12 cellular contexts compared by ENCODE assay signal in genomic region chr17:9273334-9274118, GRCh38.
DNase-seq lines count a peak whose midpoint lies in the region; ATAC-seq and TF ChIP-seq lines count a peak whose summit lies in the region.
"Had no signal": no experiment of that assay in that cellular context is flagged by ENCODE, and none has a peak within 500 bp of the region (broad histone marks: within the 10 kb centered on the region; RNA-seq: fewer than 3 reads in every experiment).

No MANE protein-coding gene starts in this region.

- H3K4me1 ChIP-seq in gastroesophageal sphincter: peaks cover 0 to 38% (median 4%) of the 10 kb centered on the region in 3 donors
- H3K4me1 ChIP-seq in smooth muscle cell (ENCODE audit: low read depth): no peaks in the 10 kb centered on the region
- H3K4me1 ChIP-seq: psoas muscle had no signal

- H3K27me3 ChIP-seq in gastroesophageal sphincter (no peaks in the 10 kb centered on the region), smooth muscle cell (ENCODE audit: low read depth) (no peaks in the 10 kb centered on the region)

- peaks cover 2% of the 10 kb centered on the region for H3K36me3 Mint-ChIP-seq in activated CD8-positive, alpha-beta memory T cell treated with anti-CD3 and anti-CD28 coated beads, Interleukin-2, amount 10 ng/mL, durations not matched to agents 7 days and 5 days

- TF ChIP-seq POLR2A in gastroesophageal sphincter (IDR thresholded peaks at IDR 0.05): no peak

- peak overlapping the region in 3 of 4 donors; percentile 29 to 83 (median 61) for H3K27ac ChIP-seq in gastroesophageal sphincter
- peak overlapping the region; percentile 5 for H3K27ac ChIP-seq in smooth muscle cell (ENCODE audit: low read depth)
- H3K27ac ChIP-seq: psoas muscle had no signal

- peaks cover 13% of the 10 kb centered on the region for H3K4me1 Mint-ChIP-seq in activated CD8-positive, alpha-beta memory T cell treated with anti-CD3 and anti-CD28 coated beads, Interleukin-2, amount 10 ng/mL, durations not matched to agents 7 days and 5 days

- H3K79me2 ChIP-seq in smooth muscle cell (ENCODE audit: low read depth): no peaks in the 10 kb centered on the region

- no peak overlapping the region for H3K9ac ChIP-seq in smooth muscle cell (ENCODE audit: low read depth)

- no peak overlapping the region for H3K4me2 ChIP-seq in smooth muscle cell

- H3K4me3 Mint-ChIP-seq in activated CD8-positive, alpha-beta memory T cell treated with anti-CD3 and anti-CD28 coated beads, Interleukin-2, amount 10 ng/mL, durations not matched to agents 7 days and 5 days: no peak overlapping the region

- TF ChIP-seq CTCF in gastroesophageal sphincter (IDR thresholded peaks at IDR 0.05): no peak
- TF ChIP-seq CTCF in smooth muscle cell (IDR thresholded peaks at IDR 0.05; ENCODE audit: borderline replicate concordance, insufficient read depth, poor library complexity, severe bottlenecking): no peak

- no peak overlapping the region for H3K27ac Mint-ChIP-seq in activated CD8-positive, alpha-beta memory T cell treated with anti-CD3 and anti-CD28 coated beads, Interleukin-2, amount 10 ng/mL, durations not matched to agents 7 days and 5 days

- H3K4me3 ChIP-seq in gastroesophageal sphincter (peak overlapping the region in 1 of 2 donors; percentile 0), smooth muscle cell (no peak overlapping the region)
- H3K4me3 ChIP-seq: psoas muscle had no signal

- TF ChIP-seq EP300 in gastroesophageal sphincter (IDR thresholded peaks at IDR 0.05): no peak

- WGBS in gastroesophageal sphincter (ENCODE audit: low coverage in 1 of 2), 2 donors: 12 to 14% methylated on average over 6 to 10 of the region's 19 CpGs
- WGBS in smooth muscle cell (ENCODE audit: low lambda C conversion rate): 72% methylated on average over 19 of the region's 19 CpGs

- no peaks in the 10 kb centered on the region for H3F3A ChIP-seq in smooth muscle cell (ENCODE audit: low read depth)

- peak; percentile 51 for ATAC-seq in activated CD8-positive, alpha-beta memory T cell treated with anti-CD3 and anti-CD28 coated beads, Interleukin-2, amount 10 ng/mL, durations not matched to agents 7 days and 5 days
- ATAC-seq in gastroesophageal sphincter: peak; percentile 68
- ATAC-seq in HG02884 (IDR thresholded peaks at IDR 0.05; ENCODE audit: unreplicated experiment): no peak
- ATAC-seq in HG02798 (IDR thresholded peaks at IDR 0.05; ENCODE audit: poor library complexity, unreplicated experiment): no peak
- ATAC-seq: Panc1 had no signal

- H3K9me3 Mint-ChIP-seq in activated CD8-positive, alpha-beta memory T cell treated with anti-CD3 and anti-CD28 coated beads, Interleukin-2, amount 10 ng/mL, durations not matched to agents 7 days and 5 days (ENCODE audit: low read depth): no peaks in the 10 kb centered on the region

- H3K36me3 ChIP-seq in gastroesophageal sphincter (no peaks in the 10 kb centered on the region), smooth muscle cell (ENCODE audit: low read depth) (no peaks in the 10 kb centered on the region)

- no peaks in the 10 kb centered on the region for H3K27me3 Mint-ChIP-seq in activated CD8-positive, alpha-beta memory T cell treated with anti-CD3 and anti-CD28 coated beads, Interleukin-2, amount 10 ng/mL, durations not matched to agents 7 days and 5 days

- peak; percentile 37 for DNase-seq in AG20443 (ENCODE audit: low spot score)
- DNase-seq in activated CD8-positive, alpha-beta memory T cell treated with anti-CD3 and anti-CD28 coated beads, Interleukin-2, amount 10 ng/mL, durations not matched to agents 7 days and 5 days: no peak
- DNase-seq in smooth muscle cell (lab: John Stamatoyannopoulos, UW; ENCODE audit: unreplicated experiment): no peak
- no peak for DNase-seq in T1000 (lab: John Stamatoyannopoulos, UW)
- DNase-seq in retina: no peak
- DNase-seq: activated gamma-delta T cell, MM.1S had no signal

- CTCF ChIA-PET in activated CD8-positive, alpha-beta memory T cell treated with anti-CD3 and anti-CD28 coated beads, Interleukin-2, amount 10 ng/mL, durations not matched to agents 7 days and 5 days (lab: Charles Lee): interaction anchor here (0.6 to 1.5 kb wide), 3 partner anchors 8 to 159 kb away, joined by 3 read pairs; no protein-coding TSS in a partner anchor

- H3K9me3 ChIP-seq in gastroesophageal sphincter (no peaks in the 10 kb centered on the region), smooth muscle cell (replicated peaks; ENCODE audit: low read depth) (no peaks in the 10 kb centered on the region)
- H3K9me3 ChIP-seq: psoas muscle had no signal

- no peaks in the 10 kb centered on the region for H4K20me1 ChIP-seq in smooth muscle cell (ENCODE audit: low read depth)

- no peak overlapping the region for H2AFZ ChIP-seq in smooth muscle cell (ENCODE audit: low read depth)

Comparison
In these comparisons a context has a peak if more than half of its experiments do, and no peak if none do; other contexts are left out.
1. ATAC-seq: peak in activated CD8-positive, alpha-beta memory T cell treated with anti-CD3 and anti-CD28 coated beads, Interleukin-2, amount 10 ng/mL, durations not matched to agents 7 days and 5 days (single experiment) and gastroesophageal sphincter (single experiment); none in HG02884 (single experiment) and HG02798 (single experiment).